ENCODE assay signal across 16 cellular contexts in genomic region chr18:54251606-54252400, GRCh38. TPM values are rescaled to one million over a fixed set of nuclear protein-coding genes. Genes with fewer than 3 reads are reported as not detected.
DNase-seq lines count a peak whose midpoint lies in the region; ATAC-seq and TF ChIP-seq lines count a peak whose summit lies in the region.
"Had no signal": no experiment of that assay in that cellular context is flagged by ENCODE, and none has a peak within 500 bp of the region (broad histone marks: within the 10 kb centered on the region; RNA-seq: fewer than 3 reads in every experiment).

No MANE protein-coding gene starts in this region.

- no peaks in the 10 kb centered on the region for H3K27me3 ChIP-seq in BLaER1 treated with 17β-estradiol and CSF1 and Interleukin-3, amounts not matched to agents 10 nM and 100 nM
- H3K27me3 ChIP-seq: transverse colon had no signal

- TF ChIP-seq EP300 in Ishikawa (IDR thresholded peaks at IDR 0.05; ENCODE audit: borderline replicate concordance): peak; percentile 48; the same call in 1 of the 2 replicates

- H3K36me3 ChIP-seq in BLaER1 treated with 17β-estradiol and CSF1 and Interleukin-3, amounts not matched to agents 10 nM and 100 nM: no peaks in the 10 kb centered on the region
- H3K36me3 ChIP-seq: transverse colon had no signal

- H3K4me1 ChIP-seq in BLaER1 treated with 17β-estradiol and CSF1 and Interleukin-3, amounts not matched to agents 10 nM and 100 nM: peaks cover 38 to 55% (median 44%) of the 10 kb centered on the region in 10 experiments

- no peak overlapping the region for H3K4me3 ChIP-seq in BLaER1 treated with 17β-estradiol and CSF1 and Interleukin-3, amounts not matched to agents 10 nM and 100 nM
- H3K4me3 ChIP-seq: transverse colon had no signal

- ATAC-seq in HG02973 (IDR thresholded peaks at IDR 0.05; ENCODE audit: unreplicated experiment): no peak
- no peak for ATAC-seq in HG03280 (IDR thresholded peaks at IDR 0.05; ENCODE audit: unreplicated experiment)

- peak overlapping the region; percentile 58 to 85 (median 72); a peak in 21 of 22 replicates for H3K27ac ChIP-seq in BLaER1 treated with 17β-estradiol and CSF1 and Interleukin-3, amounts not matched to agents 10 nM and 100 nM
- H3K27ac ChIP-seq: C4-2B had no signal

- DNase-seq in dermis blood vessel endothelial cell: peak; percentile 24
- DNase-seq in renal cortical epithelial cell (ENCODE audit: low read depth): peak; percentile 12
- no peak for DNase-seq in NCI-H2029 (lab: John Stamatoyannopoulos, UW)
- no peak for DNase-seq in DMS 273 (lab: John Stamatoyannopoulos, UW; ENCODE audit: unreplicated experiment)
- DNase-seq: activated CD4-positive, alpha-beta T cell treated with anti-CD3 and anti-CD28 coated beads for 1 hour; H7; hypothalamus; Kasumi-1; NCI-H524; nucleus accumbens; transverse colon had no signal

- peak overlapping the region in 2 of 11 experiments; percentile 5 to 32; a peak in 5 of 22 replicates for H3K9ac ChIP-seq in BLaER1 treated with 17β-estradiol and CSF1 and Interleukin-3, amounts not matched to agents 10 nM and 100 nM

- H3K4me2 ChIP-seq in BLaER1 treated with 17β-estradiol and CSF1 and Interleukin-3, amounts not matched to agents 10 nM and 100 nM: peak overlapping the region; percentile 62 to 90 (median 85)

- peaks cover 0 to 7% (median 0%) of the 10 kb centered on the region in 11 experiments; a peak in 1 of 22 replicates for H3K9me3 ChIP-seq in BLaER1 treated with 17β-estradiol and CSF1 and Interleukin-3, amounts not matched to agents 10 nM and 100 nM (replicated peaks in 1 of 11)
- H3K9me3 ChIP-seq: transverse colon had no signal

- H4K20me1 ChIP-seq in BLaER1 treated with 17β-estradiol and CSF1 and Interleukin-3, amounts not matched to agents 10 nM and 100 nM: no peaks in the 10 kb centered on the region

- TF ChIP-seq RAD21 in Ishikawa (IDR thresholded peaks at IDR 0.05; ENCODE audit: low read depth): no peak

TF ChIP-seq in Ishikawa, 13 proteins besides CTCF, POLR2A, EP300 and RAD21:
- TF ChIP-seq, protein P1, sequence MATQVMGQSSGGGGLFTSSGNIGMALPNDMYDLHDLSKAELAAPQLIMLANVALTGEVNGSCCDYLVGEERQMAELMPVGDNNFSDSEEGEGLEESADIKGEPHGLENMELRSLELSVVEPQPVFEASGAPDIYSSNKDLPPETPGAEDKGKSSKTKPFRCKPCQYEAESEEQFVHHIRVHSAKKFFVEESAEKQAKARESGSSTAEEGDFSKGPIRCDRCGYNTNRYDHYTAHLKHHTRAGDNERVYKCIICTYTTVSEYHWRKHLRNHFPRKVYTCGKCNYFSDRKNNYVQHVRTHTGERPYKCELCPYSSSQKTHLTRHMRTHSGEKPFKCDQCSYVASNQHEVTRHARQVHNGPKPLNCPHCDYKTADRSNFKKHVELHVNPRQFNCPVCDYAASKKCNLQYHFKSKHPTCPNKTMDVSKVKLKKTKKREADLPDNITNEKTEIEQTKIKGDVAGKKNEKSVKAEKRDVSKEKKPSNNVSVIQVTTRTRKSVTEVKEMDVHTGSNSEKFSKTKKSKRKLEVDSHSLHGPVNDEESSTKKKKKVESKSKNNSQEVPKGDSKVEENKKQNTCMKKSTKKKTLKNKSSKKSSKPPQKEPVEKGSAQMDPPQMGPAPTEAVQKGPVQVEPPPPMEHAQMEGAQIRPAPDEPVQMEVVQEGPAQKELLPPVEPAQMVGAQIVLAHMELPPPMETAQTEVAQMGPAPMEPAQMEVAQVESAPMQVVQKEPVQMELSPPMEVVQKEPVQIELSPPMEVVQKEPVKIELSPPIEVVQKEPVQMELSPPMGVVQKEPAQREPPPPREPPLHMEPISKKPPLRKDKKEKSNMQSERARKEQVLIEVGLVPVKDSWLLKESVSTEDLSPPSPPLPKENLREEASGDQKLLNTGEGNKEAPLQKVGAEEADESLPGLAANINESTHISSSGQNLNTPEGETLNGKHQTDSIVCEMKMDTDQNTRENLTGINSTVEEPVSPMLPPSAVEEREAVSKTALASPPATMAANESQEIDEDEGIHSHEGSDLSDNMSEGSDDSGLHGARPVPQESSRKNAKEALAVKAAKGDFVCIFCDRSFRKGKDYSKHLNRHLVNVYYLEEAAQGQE (IDR thresholded peaks at IDR 0.05; ENCODE audit: low read depth): no peak
- peak; percentile 25; the same call in 1 of the 2 replicates for TF ChIP-seq TCF12 (IDR thresholded peaks at IDR 0.05; ENCODE audit: low read depth)
- no peak for TF ChIP-seq ZBTB7A (IDR thresholded peaks at IDR 0.05; ENCODE audit: low read depth)
- TF ChIP-seq YY1 (IDR thresholded peaks at IDR 0.05; ENCODE audit: low read depth): no peak
- TF ChIP-seq CEBPB (IDR thresholded peaks at IDR 0.05): no peak
- TF ChIP-seq FOXM1 (IDR thresholded peaks at IDR 0.05; ENCODE audit: borderline replicate concordance, low read depth): no peak
- TF ChIP-seq TAF1 (IDR thresholded peaks at IDR 0.05; ENCODE audit: low read depth): no peak
- no peak for TF ChIP-seq USF1 (IDR thresholded peaks at IDR 0.05)
- TF ChIP-seq TEAD4 (IDR thresholded peaks at IDR 0.05): peak; percentile 44; the same call in 1 of the 2 replicates
- TF ChIP-seq MAX (IDR thresholded peaks at IDR 0.05): no peak
- TF ChIP-seq NFIC (IDR thresholded peaks at IDR 0.05): peak; percentile 16; the same call in 1 of the 2 replicates
TF ChIP-seq in Ishikawa: peak in this region for 3.

RNA-seq across cellular contexts. Expression of gene POLI, which starts 17.5 kb away (rescaled TPM):
- total RNA-seq in dermis blood vessel endothelial cell (23.7 and 29.3 TPM in 2 replicates), renal cortical epithelial cell (16.5 and 41.1 TPM in 2 replicates)

RNA-seq across cellular contexts. Expression of gene MBD2, which starts 27.3 kb away (rescaled TPM):
- total RNA-seq in dermis blood vessel endothelial cell (26.7 and 34.4 TPM in 2 replicates), renal cortical epithelial cell (33.5 and 38.4 TPM in 2 replicates)

Comparison
In these comparisons a context has a peak if more than half of its experiments do, and no peak if none do; other contexts are left out.
1. DNase-seq: peak in dermis blood vessel endothelial cell (single experiment) and renal cortical epithelial cell (single experiment); none in NCI-H2029 (single experiment) and DMS 273 (single experiment).